In the genomic region with DNA sequence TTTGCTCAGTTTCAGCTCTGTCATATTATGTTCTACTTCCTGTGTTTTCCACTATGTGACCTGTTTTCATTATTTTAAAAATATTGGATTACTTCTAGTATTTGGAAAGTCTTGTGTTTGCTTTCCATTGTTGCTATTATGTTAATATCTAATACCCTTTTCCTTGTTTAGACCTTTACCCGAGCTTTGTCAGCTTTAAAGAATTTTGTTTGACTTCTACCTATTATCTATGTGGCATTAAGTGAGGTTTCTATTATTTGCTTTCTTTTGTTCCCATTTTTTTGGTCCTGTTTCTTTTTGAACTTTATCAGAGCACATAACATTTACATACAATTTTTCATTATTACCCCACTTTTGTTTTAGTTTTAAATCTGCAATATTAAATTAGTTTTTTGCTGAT, we compare ENCODE assay signal across 40 cellular contexts.
"Had no signal": no experiment of that assay in that cellular context is flagged by ENCODE, and none has a peak within 500 bp of the region (broad histone marks: within the 10 kb centered on the region; RNA-seq: fewer than 3 reads in every experiment).

No MANE protein-coding gene starts in this region.

- H3K27ac ChIP-seq: ascending aorta, cardiac muscle cell, WERI-Rb-1 had no signal

- H3K4me1 ChIP-seq: ascending aorta had no signal

- H3K27me3 Mint-ChIP-seq: activated CD4-positive, alpha-beta memory T cell treated with anti-CD3 and anti-CD28 coated beads, Interleukin-2, amount 10 ng/mL, durations not matched to agents 7 days and 5 days; activated CD4-positive, alpha-beta T cell treated with anti-CD3 and anti-CD28 coated beads for 36 hours; activated CD4-positive, alpha-beta T cell treated with anti-CD3 and anti-CD28 coated beads, Interleukin-2, amount 10 ng/mL, durations not matched to agents 7 days and 5 days; activated CD8-positive, alpha-beta memory T cell treated with anti-CD3 and anti-CD28 coated beads, Interleukin-2, amount 10 ng/mL, durations not matched to agents 7 days and 5 days; activated naive CD4-positive, alpha-beta T cell treated with anti-CD3 and anti-CD28 coated beads, Interleukin-2, amount 10 ng/mL, durations not matched to agents 7 days and 5 days; activated naive CD4-positive, alpha-beta T cell treated with anti-CD3 and anti-CD28 coated beads, Interleukin-2, amount 50 U/mL, for 24 hours; activated naive CD8-positive, alpha-beta T cell; activated naive CD8-positive, alpha-beta T cell treated with anti-CD3 and anti-CD28 coated beads, Interleukin-2, amount 10 ng/mL, durations not matched to agents 7 days and 5 days; activated naive CD8-positive, alpha-beta T cell treated with anti-CD3 and anti-CD28 coated beads, Interleukin-2, amount 50 U/mL, for 24 hours; activated T-cell treated with anti-CD3 and anti-CD28 coated beads, Interleukin-2, amount 50 U/mL, for 24 hours; brain; central memory CD8-positive, alpha-beta T cell had no signal

- H3K36me3 Mint-ChIP-seq: activated CD8-positive, alpha-beta memory T cell treated with anti-CD3 and anti-CD28 coated beads, Interleukin-2, amount 10 ng/mL, durations not matched to agents 7 days and 5 days; activated naive CD4-positive, alpha-beta T cell treated with anti-CD3 and anti-CD28 coated beads, Interleukin-2, amount 10 ng/mL, durations not matched to agents 7 days and 5 days; activated naive CD4-positive, alpha-beta T cell treated with anti-CD3 and anti-CD28 coated beads, Interleukin-2, amount 50 U/mL, for 24 hours; activated naive CD8-positive, alpha-beta T cell; activated naive CD8-positive, alpha-beta T cell treated with anti-CD3 and anti-CD28 coated beads, Interleukin-2, amount 10 ng/mL, durations not matched to agents 7 days and 5 days; brain; WTC11 had no signal

- H3K9me3 ChIP-seq: ascending aorta had no signal

- H3K4me3 Mint-ChIP-seq: activated CD4-positive, alpha-beta memory T cell treated with anti-CD3 and anti-CD28 coated beads, Interleukin-2, amount 10 ng/mL, durations not matched to agents 7 days and 5 days; activated CD4-positive, alpha-beta T cell treated with anti-CD3 and anti-CD28 coated beads for 36 hours; activated CD4-positive, alpha-beta T cell treated with anti-CD3 and anti-CD28 coated beads, Interleukin-2, amount 10 ng/mL, durations not matched to agents 7 days and 5 days; activated CD8-positive, alpha-beta memory T cell treated with anti-CD3 and anti-CD28 coated beads, Interleukin-2, amount 10 ng/mL, durations not matched to agents 7 days and 5 days; activated CD8-positive, alpha-beta T cell treated with anti-CD3 and anti-CD28 coated beads, Interleukin-2, amount 10 ng/mL, durations not matched to agents 7 days and 5 days; activated naive CD4-positive, alpha-beta T cell treated with anti-CD3 and anti-CD28 coated beads, Interleukin-2, amount 10 ng/mL, durations not matched to agents 7 days and 5 days; activated naive CD4-positive, alpha-beta T cell treated with anti-CD3 and anti-CD28 coated beads, Interleukin-2, amount 50 U/mL, for 24 hours; activated naive CD8-positive, alpha-beta T cell; activated naive CD8-positive, alpha-beta T cell treated with anti-CD3 and anti-CD28 coated beads, Interleukin-2, amount 10 ng/mL, durations not matched to agents 7 days and 5 days; activated naive CD8-positive, alpha-beta T cell treated with anti-CD3 and anti-CD28 coated beads, Interleukin-2, amount 50 U/mL, for 24 hours; activated T-cell treated with anti-CD3 and anti-CD28 coated beads, Interleukin-2, amount 50 U/mL, for 24 hours; brain; central memory CD8-positive, alpha-beta T cell; T-helper 1 cell treated with Interleukin-12 subunit alpha and Interleukin-12 subunit beta and Interleukin-4 antibody, amounts not matched to agents 30 μg/mL and 1 μg/mL, for 36 hours; T-helper 2 cell treated with Interferon-gamma antibody and Interleukin-4, amounts not matched to agents 5 μg/mL and 100 μg/mL, for 36 hours; WTC11 had no signal

- H3K27me3 ChIP-seq: ascending aorta, cardiac muscle cell had no signal

- H3K4me1 Mint-ChIP-seq: activated CD4-positive, alpha-beta memory T cell treated with anti-CD3 and anti-CD28 coated beads, Interleukin-2, amount 10 ng/mL, durations not matched to agents 7 days and 5 days; activated CD4-positive, alpha-beta T cell treated with anti-CD3 and anti-CD28 coated beads for 36 hours; activated CD4-positive, alpha-beta T cell treated with anti-CD3 and anti-CD28 coated beads, Interleukin-2, amount 10 ng/mL, durations not matched to agents 7 days and 5 days; activated CD8-positive, alpha-beta memory T cell treated with anti-CD3 and anti-CD28 coated beads, Interleukin-2, amount 10 ng/mL, durations not matched to agents 7 days and 5 days; activated naive CD4-positive, alpha-beta T cell treated with anti-CD3 and anti-CD28 coated beads, Interleukin-2, amount 10 ng/mL, durations not matched to agents 7 days and 5 days; activated naive CD4-positive, alpha-beta T cell treated with anti-CD3 and anti-CD28 coated beads, Interleukin-2, amount 50 U/mL, for 24 hours; activated naive CD8-positive, alpha-beta T cell treated with anti-CD3 and anti-CD28 coated beads, Interleukin-2, amount 10 ng/mL, durations not matched to agents 7 days and 5 days; activated naive CD8-positive, alpha-beta T cell treated with anti-CD3 and anti-CD28 coated beads, Interleukin-2, amount 50 U/mL, for 24 hours; brain; central memory CD8-positive, alpha-beta T cell; WTC11 had no signal

- FAIRE-seq: bronchial epithelial cell, TTC549 had no signal

- H3K9me3 Mint-ChIP-seq: activated CD4-positive, alpha-beta T cell treated with anti-CD3 and anti-CD28 coated beads, Interleukin-2, amount 10 ng/mL, durations not matched to agents 7 days and 5 days; activated naive CD8-positive, alpha-beta T cell treated with anti-CD3 and anti-CD28 coated beads, Interleukin-2, amount 50 U/mL, for 24 hours; activated T-cell treated with anti-CD3 and anti-CD28 coated beads, Interleukin-2, amount 50 U/mL, for 24 hours; activated T-helper 2 cell treated with anti-CD3 and anti-CD28 coated beads, Interferon-gamma antibody, Interleukin-2, Interleukin-4, amounts not matched to agents 10 μg/mL and 5 μg/mL and 100 μg/mL, durations not matched to agents 14 hours and 24 hours and 36 hours; T-helper 2 cell treated with Interferon-gamma antibody and Interleukin-4, amounts not matched to agents 5 μg/mL and 100 μg/mL, for 36 hours had no signal

- ATAC-seq: activated CD4-positive, alpha-beta T cell treated with anti-CD3 and anti-CD28 coated beads for 36 hours; activated CD4-positive, CD25-positive, alpha-beta regulatory T cell treated with anti-CD3 and anti-CD28 coated beads, Interleukin-2, amount 50 U/mL, for 24 hours; activated CD8-positive, alpha-beta memory T cell treated with anti-CD3 and anti-CD28 coated beads, Interleukin-2, amount 10 ng/mL, durations not matched to agents 7 days and 5 days; activated CD8-positive, alpha-beta T cell treated with anti-CD3 and anti-CD28 coated beads, Interleukin-2, amount 10 ng/mL, durations not matched to agents 7 days and 5 days; activated naive CD8-positive, alpha-beta T cell treated with anti-CD3 and anti-CD28 coated beads, Interleukin-2, amount 50 U/mL, for 24 hours; WTC11 had no signal

- DNase-seq: activated CD4-positive, alpha-beta memory T cell treated with anti-CD3 and anti-CD28 coated beads, Interleukin-2, amount 10 ng/mL, durations not matched to agents 7 days and 5 days; activated CD4-positive, alpha-beta T cell treated with anti-CD3 and anti-CD28 coated beads for 1 hour; activated CD4-positive, alpha-beta T cell treated with anti-CD3 and anti-CD28 coated beads for 36 hours; activated CD4-positive, alpha-beta T cell treated with anti-CD3 and anti-CD28 coated beads for 48 hours; activated CD4-positive, alpha-beta T cell treated with anti-CD3 and anti-CD28 coated beads, Interleukin-2, amount 10 ng/mL, durations not matched to agents 7 days and 5 days; activated CD4-positive, alpha-beta T cell treated with anti-CD3 and anti-CD28 coated beads, Interleukin-2, amount 50 U/mL, for 48 hours; activated CD4-positive, CD25-positive, alpha-beta regulatory T cell; activated CD8-positive, alpha-beta memory T cell treated with anti-CD3 and anti-CD28 coated beads for 24 hours; activated CD8-positive, alpha-beta memory T cell treated with anti-CD3 and anti-CD28 coated beads, Interleukin-2, amount 10 ng/mL, durations not matched to agents 7 days and 5 days; activated CD8-positive, alpha-beta memory T cell treated with anti-CD3 and anti-CD28 coated beads, Interleukin-2, amount 50 U/mL, for 48 hours; activated CD8-positive, alpha-beta T cell treated with anti-CD3 and anti-CD28 coated beads, Interleukin-2, amount 10 ng/mL, durations not matched to agents 7 days and 5 days; activated effector memory CD4-positive, alpha-beta T cell treated with Interleukin-2 at 50 U/mL for 16 hours; activated gamma-delta T cell; activated naive CD4-positive, alpha-beta T cell treated with anti-CD3 and anti-CD28 coated beads, Interleukin-2, amount 10 ng/mL, durations not matched to agents 7 days and 5 days; activated naive CD4-positive, alpha-beta T cell treated with Interleukin-2 at 50 U/mL for 16 hours; activated naive CD8-positive, alpha-beta T cell treated with anti-CD3 and anti-CD28 coated beads, Interleukin-2, amount 10 ng/mL, durations not matched to agents 7 days and 5 days; activated naive CD8-positive, alpha-beta T cell treated with anti-CD3 and anti-CD28 coated beads, Interleukin-2, amount 50 U/mL, for 24 hours; activated T-cell treated with anti-CD3 and anti-CD28 coated beads, Interleukin-2, amount 50 U/mL, for 24 hours; activated T-cell treated with anti-CD3 and anti-CD28 coated beads, Interleukin-2, amount 50 U/mL, for 48 hours; amygdala; anterior cingulate cortex; caudate nucleus; cerebellar nuclear complex; T-helper 1 cell; T-helper 2 cell; T-helper 9 cell; WERI-Rb-1 had no signal

- H3K27ac Mint-ChIP-seq: activated CD4-positive, alpha-beta memory T cell treated with anti-CD3 and anti-CD28 coated beads, Interleukin-2, amount 10 ng/mL, durations not matched to agents 7 days and 5 days; activated CD4-positive, alpha-beta T cell treated with anti-CD3 and anti-CD28 coated beads for 36 hours; activated CD4-positive, alpha-beta T cell treated with anti-CD3 and anti-CD28 coated beads, Interleukin-2, amount 10 ng/mL, durations not matched to agents 7 days and 5 days; activated CD8-positive, alpha-beta memory T cell treated with anti-CD3 and anti-CD28 coated beads, Interleukin-2, amount 10 ng/mL, durations not matched to agents 7 days and 5 days; activated CD8-positive, alpha-beta T cell treated with anti-CD3 and anti-CD28 coated beads, Interleukin-2, amount 10 ng/mL, durations not matched to agents 7 days and 5 days; activated naive CD4-positive, alpha-beta T cell treated with anti-CD3 and anti-CD28 coated beads, Interleukin-2, amount 10 ng/mL, durations not matched to agents 7 days and 5 days; activated naive CD4-positive, alpha-beta T cell treated with anti-CD3 and anti-CD28 coated beads, Interleukin-2, amount 50 U/mL, for 24 hours; activated naive CD8-positive, alpha-beta T cell; activated naive CD8-positive, alpha-beta T cell treated with anti-CD3 and anti-CD28 coated beads, Interleukin-2, amount 10 ng/mL, durations not matched to agents 7 days and 5 days; activated naive CD8-positive, alpha-beta T cell treated with anti-CD3 and anti-CD28 coated beads, Interleukin-2, amount 50 U/mL, for 24 hours; activated T-cell treated with anti-CD3 and anti-CD28 coated beads, Interleukin-2, amount 50 U/mL, for 24 hours; activated T-helper 2 cell treated with anti-CD3 and anti-CD28 coated beads, Interferon-gamma antibody, Interleukin-2, Interleukin-4, amounts not matched to agents 10 μg/mL and 5 μg/mL and 100 μg/mL, durations not matched to agents 14 hours and 24 hours and 36 hours; brain; T-helper 1 cell treated with Interleukin-12 subunit alpha and Interleukin-12 subunit beta and Interleukin-4 antibody, amounts not matched to agents 30 μg/mL and 1 μg/mL, for 36 hours; T-helper 2 cell treated with Interferon-gamma antibody and Interleukin-4, amounts not matched to agents 5 μg/mL and 100 μg/mL, for 36 hours; WTC11 had no signal

- H3K36me3 ChIP-seq: ascending aorta, cardiac muscle cell, WERI-Rb-1 had no signal

- H3K4me3 ChIP-seq: ascending aorta, cardiac muscle cell had no signal
